In the genomic region with DNA sequence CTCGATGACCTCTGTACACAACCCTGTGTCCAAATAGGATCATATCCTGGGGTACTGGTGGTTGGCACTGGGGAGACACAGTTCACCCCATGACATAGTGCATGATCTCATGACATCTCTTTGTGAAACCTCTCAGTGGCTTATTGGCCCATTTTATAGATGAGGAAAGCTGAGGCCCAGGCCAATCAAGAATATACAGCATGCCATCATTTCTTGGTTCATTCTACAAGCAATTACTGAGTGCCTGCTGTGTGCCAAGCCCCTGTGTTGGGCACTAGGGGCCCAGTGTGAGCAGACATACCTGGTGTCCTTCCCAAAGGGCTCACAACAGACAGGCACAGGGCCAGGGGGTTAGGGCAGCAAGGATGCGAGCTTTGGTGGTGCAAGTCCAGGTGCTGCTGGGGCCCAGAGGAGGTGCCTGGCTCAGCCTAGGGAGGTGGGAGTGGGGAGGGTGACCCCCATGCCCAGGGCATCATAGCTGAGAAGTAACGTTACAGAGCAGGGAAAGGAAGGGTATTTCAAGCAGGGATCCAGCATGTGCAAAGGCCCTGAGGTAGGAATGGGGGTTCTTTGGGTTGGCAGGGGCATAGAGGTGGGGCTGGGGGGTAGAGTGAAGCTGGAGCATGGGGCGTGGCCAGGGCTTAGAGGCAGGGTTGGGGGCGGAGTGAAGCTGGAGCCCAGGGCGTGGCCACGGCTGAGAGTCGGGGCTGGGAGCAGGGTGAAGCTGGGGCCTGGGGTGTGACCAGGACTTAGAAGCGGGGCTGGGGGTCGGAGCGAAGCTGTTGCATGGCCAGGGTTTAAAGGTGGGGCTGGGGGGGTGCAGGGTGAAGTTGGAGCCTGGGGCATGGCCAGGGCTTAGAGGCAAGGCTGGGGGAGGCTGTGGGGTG, we compare ENCODE assay signal across 1 cellular context.
A peak's percentile ranks its signal among the peaks of the same experiment; 100 is the strongest.
TF ChIP-seq lines count a peak whose summit lies in the region.

No MANE protein-coding gene starts in this region.

TF ChIP-seq in K562, 482 proteins besides CTCF, POLR2A, EP300 and RAD21:
- TF ChIP-seq, protein P1, sequence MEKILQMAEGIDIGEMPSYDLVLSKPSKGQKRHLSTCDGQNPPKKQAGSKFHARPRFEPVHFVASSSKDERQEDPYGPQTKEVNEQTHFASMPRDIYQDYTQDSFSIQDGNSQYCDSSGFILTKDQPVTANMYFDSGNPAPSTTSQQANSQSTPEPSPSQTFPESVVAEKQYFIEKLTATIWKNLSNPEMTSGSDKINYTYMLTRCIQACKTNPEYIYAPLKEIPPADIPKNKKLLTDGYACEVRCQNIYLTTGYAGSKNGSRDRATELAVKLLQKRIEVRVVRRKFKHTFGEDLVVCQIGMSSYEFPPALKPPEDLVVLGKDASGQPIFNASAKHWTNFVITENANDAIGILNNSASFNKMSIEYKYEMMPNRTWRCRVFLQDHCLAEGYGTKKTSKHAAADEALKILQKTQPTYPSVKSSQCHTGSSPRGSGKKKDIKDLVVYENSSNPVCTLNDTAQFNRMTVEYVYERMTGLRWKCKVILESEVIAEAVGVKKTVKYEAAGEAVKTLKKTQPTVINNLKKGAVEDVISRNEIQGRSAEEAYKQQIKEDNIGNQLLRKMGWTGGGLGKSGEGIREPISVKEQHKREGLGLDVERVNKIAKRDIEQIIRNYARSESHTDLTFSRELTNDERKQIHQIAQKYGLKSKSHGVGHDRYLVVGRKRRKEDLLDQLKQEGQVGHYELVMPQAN (IDR thresholded peaks at IDR 0.05; ENCODE audit: borderline replicate concordance): peak; percentile 44; the same call in 1 of the 2 replicates
- peak; percentile 90 for TF ChIP-seq CHD4 (IDR thresholded peaks at IDR 0.05; ENCODE audit: insufficient read depth, insufficient replicate concordance, low read depth, low read length, poor library complexity, severe bottlenecking)
- no peak for TF ChIP-seq ZNF766 (CRISPR knock-in tag; conservative IDR thresholded peaks at IDR 0.05)
- peak; percentile 10; the same call in 1 of the 2 replicates for TF ChIP-seq MYNN (IDR thresholded peaks at IDR 0.05)
- TF ChIP-seq MYNN (CRISPR knock-in tag; IDR thresholded peaks at IDR 0.05): no peak
- peak; percentile 71 for TF ChIP-seq RBM25 (IDR thresholded peaks at IDR 0.05; ENCODE audit: low read depth, low read length, severe bottlenecking)
- peak; percentile 43; the same call in 1 of the 2 replicates for TF ChIP-seq DPF2 (IDR thresholded peaks at IDR 0.05)
- peak; percentile 89 for TF ChIP-seq HDGF (IDR thresholded peaks at IDR 0.05)
- TF ChIP-seq, protein P2, sequence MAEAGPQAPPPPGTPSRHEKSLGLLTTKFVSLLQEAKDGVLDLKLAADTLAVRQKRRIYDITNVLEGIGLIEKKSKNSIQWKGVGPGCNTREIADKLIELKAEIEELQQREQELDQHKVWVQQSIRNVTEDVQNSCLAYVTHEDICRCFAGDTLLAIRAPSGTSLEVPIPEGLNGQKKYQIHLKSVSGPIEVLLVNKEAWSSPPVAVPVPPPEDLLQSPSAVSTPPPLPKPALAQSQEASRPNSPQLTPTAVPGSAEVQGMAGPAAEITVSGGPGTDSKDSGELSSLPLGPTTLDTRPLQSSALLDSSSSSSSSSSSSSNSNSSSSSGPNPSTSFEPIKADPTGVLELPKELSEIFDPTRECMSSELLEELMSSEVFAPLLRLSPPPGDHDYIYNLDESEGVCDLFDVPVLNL (CRISPR knock-in tag; IDR thresholded peaks at IDR 0.05; ENCODE audit: low read depth): no peak
- no peak for TF ChIP-seq SPI1 (IDR thresholded peaks at IDR 0.05; ENCODE audit: borderline replicate concordance, low read depth, low read length)
- TF ChIP-seq SMARCA5 (IDR thresholded peaks at IDR 0.05): peak; percentile 79
- TF ChIP-seq HDAC2 (IDR thresholded peaks at IDR 0.05): 0 out of 2 replicates have a peak, but pooled peaks have one; percentile 21
- peak in 1 of 2 experiments; percentile 62; a peak in 2 of 4 replicates for TF ChIP-seq HDAC1 (IDR thresholded peaks at IDR 0.05)
- TF ChIP-seq ADNP (tag; IDR thresholded peaks at IDR 0.05): peak; percentile 87
- TF ChIP-seq AFF1 (IDR thresholded peaks at IDR 0.05; ENCODE audit: low read depth in 1 of 2, partially characterized antibody in 2 of 2): no peak
- TF ChIP-seq SUPT5H (IDR thresholded peaks at IDR 0.05): 0 out of 2 replicates have a peak, but pooled peaks have one; percentile 44
- TF ChIP-seq ZNF507 (tag; conservative IDR thresholded peaks at IDR 0.05): no peak
- peak in 1 of 2 experiments; percentile 59; a peak in 1 of 4 replicates for TF ChIP-seq RCOR1 (IDR thresholded peaks at IDR 0.05; ENCODE audit: borderline replicate concordance in 1 of 2, low read depth in 2 of 2, low read length in 2 of 2)
- 0 out of 2 replicates have a peak, but pooled peaks have one; percentile 10 for TF ChIP-seq ATF7 (IDR thresholded peaks at IDR 0.05)
- 0 out of 2 replicates have a peak, but pooled peaks have one; percentile 22 for TF ChIP-seq GABPB1 (CRISPR knock-in tag; IDR thresholded peaks at IDR 0.05)
- TF ChIP-seq FIP1L1 (IDR thresholded peaks at IDR 0.05; ENCODE audit: low read depth, low read length, poor library complexity, severe bottlenecking): peak; percentile 9
- TF ChIP-seq VEZF1 (CRISPR knock-in tag; IDR thresholded peaks at IDR 0.05): no peak
- no peak for TF ChIP-seq POLR2B (IDR thresholded peaks at IDR 0.05; ENCODE audit: low read depth, partially characterized antibody)
- peak; percentile 25 for TF ChIP-seq TBP (optimal IDR thresholded peaks at IDR 0.05; ENCODE audit: low read depth, low read length)
- peak; percentile 64; the same call in 1 of the 2 replicates for TF ChIP-seq BCOR (IDR thresholded peaks at IDR 0.05)
